2 cellular contexts compared by ENCODE assay signal in the genomic region with DNA sequence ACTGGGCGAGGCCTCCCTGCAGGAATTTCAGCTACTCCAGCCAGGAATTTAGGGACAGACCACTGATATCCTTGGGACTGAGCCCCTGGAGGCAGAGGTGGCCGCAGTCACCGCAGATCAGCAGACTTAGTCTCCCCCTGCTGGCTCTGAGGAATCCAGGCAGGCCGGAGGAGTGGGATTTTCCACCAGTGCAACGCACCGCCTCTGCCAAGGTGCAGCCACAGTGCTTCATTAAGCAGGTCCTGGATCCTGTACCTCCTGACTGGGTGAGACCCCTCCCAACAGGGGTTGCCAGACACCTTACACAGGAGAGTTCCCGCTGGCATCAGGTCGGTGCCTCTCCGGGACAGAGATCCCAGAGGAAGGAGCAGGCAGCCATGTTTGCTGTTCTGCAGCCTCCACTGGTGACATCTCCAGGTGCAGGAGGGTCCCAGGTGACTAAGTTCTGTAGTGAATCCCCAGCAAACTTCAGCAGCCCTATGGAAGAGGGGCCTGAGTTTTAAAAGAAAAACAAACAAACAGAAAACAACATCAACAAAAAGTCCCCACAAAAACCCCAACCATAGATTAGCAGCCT.
TF ChIP-seq lines count a peak whose summit lies in the region.

No MANE protein-coding gene starts in this region.

TF ChIP-seq in HepG2, 621 proteins besides CTCF, POLR2A, EP300 and RAD21 (continued from another document and continues in another):
- TF ChIP-seq, protein P1, sequence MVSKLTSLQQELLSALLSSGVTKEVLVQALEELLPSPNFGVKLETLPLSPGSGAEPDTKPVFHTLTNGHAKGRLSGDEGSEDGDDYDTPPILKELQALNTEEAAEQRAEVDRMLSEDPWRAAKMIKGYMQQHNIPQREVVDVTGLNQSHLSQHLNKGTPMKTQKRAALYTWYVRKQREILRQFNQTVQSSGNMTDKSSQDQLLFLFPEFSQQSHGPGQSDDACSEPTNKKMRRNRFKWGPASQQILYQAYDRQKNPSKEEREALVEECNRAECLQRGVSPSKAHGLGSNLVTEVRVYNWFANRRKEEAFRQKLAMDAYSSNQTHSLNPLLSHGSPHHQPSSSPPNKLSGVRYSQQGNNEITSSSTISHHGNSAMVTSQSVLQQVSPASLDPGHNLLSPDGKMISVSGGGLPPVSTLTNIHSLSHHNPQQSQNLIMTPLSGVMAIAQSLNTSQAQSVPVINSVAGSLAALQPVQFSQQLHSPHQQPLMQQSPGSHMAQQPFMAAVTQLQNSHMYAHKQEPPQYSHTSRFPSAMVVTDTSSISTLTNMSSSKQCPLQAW (CRISPR knock-in tag; IDR thresholded peaks at IDR 0.05) = peak; percentile 74
- TF ChIP-seq, protein P2, sequence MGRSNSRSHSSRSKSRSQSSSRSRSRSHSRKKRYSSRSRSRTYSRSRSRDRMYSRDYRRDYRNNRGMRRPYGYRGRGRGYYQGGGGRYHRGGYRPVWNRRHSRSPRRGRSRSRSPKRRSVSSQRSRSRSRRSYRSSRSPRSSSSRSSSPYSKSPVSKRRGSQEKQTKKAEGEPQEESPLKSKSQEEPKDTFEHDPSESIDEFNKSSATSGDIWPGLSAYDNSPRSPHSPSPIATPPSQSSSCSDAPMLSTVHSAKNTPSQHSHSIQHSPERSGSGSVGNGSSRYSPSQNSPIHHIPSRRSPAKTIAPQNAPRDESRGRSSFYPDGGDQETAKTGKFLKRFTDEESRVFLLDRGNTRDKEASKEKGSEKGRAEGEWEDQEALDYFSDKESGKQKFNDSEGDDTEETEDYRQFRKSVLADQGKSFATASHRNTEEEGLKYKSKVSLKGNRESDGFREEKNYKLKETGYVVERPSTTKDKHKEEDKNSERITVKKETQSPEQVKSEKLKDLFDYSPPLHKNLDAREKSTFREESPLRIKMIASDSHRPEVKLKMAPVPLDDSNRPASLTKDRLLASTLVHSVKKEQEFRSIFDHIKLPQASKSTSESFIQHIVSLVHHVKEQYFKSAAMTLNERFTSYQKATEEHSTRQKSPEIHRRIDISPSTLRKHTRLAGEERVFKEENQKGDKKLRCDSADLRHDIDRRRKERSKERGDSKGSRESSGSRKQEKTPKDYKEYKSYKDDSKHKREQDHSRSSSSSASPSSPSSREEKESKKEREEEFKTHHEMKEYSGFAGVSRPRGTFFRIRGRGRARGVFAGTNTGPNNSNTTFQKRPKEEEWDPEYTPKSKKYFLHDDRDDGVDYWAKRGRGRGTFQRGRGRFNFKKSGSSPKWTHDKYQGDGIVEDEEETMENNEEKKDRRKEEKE (IDR thresholded peaks at IDR 0.05) = no peak
- 0 out of 2 replicates have a peak, but pooled peaks have one; percentile 65 for TF ChIP-seq MTF2 (CRISPR knock-in tag; IDR thresholded peaks at IDR 0.05; ENCODE audit: borderline replicate concordance)
- TF ChIP-seq, protein P3, sequence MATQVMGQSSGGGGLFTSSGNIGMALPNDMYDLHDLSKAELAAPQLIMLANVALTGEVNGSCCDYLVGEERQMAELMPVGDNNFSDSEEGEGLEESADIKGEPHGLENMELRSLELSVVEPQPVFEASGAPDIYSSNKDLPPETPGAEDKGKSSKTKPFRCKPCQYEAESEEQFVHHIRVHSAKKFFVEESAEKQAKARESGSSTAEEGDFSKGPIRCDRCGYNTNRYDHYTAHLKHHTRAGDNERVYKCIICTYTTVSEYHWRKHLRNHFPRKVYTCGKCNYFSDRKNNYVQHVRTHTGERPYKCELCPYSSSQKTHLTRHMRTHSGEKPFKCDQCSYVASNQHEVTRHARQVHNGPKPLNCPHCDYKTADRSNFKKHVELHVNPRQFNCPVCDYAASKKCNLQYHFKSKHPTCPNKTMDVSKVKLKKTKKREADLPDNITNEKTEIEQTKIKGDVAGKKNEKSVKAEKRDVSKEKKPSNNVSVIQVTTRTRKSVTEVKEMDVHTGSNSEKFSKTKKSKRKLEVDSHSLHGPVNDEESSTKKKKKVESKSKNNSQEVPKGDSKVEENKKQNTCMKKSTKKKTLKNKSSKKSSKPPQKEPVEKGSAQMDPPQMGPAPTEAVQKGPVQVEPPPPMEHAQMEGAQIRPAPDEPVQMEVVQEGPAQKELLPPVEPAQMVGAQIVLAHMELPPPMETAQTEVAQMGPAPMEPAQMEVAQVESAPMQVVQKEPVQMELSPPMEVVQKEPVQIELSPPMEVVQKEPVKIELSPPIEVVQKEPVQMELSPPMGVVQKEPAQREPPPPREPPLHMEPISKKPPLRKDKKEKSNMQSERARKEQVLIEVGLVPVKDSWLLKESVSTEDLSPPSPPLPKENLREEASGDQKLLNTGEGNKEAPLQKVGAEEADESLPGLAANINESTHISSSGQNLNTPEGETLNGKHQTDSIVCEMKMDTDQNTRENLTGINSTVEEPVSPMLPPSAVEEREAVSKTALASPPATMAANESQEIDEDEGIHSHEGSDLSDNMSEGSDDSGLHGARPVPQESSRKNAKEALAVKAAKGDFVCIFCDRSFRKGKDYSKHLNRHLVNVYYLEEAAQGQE (IDR thresholded peaks at IDR 0.05; ENCODE audit: borderline replicate concordance in 1 of 2, low read depth in 1 of 2, low read length in 2 of 2) = no peak
- TF ChIP-seq SALL1 (CRISPR knock-in tag; IDR thresholded peaks at IDR 0.05) = peak; percentile 51; the same call in 1 of the 2 replicates
- TF ChIP-seq ZMYM4 (CRISPR knock-in tag; IDR thresholded peaks at IDR 0.05) = peak; percentile 55; the same call in 1 of the 2 replicates
- no peak for TF ChIP-seq SMYD3 (CRISPR knock-in tag; IDR thresholded peaks at IDR 0.05)
- TF ChIP-seq HMGA1 (CRISPR knock-in tag; conservative IDR thresholded peaks at IDR 0.05) = no peak
- TF ChIP-seq AHR (CRISPR knock-in tag; IDR thresholded peaks at IDR 0.05) = no peak
- no peak for TF ChIP-seq ZNF17 (CRISPR knock-in tag; IDR thresholded peaks at IDR 0.05)
- TF ChIP-seq, protein P4, sequence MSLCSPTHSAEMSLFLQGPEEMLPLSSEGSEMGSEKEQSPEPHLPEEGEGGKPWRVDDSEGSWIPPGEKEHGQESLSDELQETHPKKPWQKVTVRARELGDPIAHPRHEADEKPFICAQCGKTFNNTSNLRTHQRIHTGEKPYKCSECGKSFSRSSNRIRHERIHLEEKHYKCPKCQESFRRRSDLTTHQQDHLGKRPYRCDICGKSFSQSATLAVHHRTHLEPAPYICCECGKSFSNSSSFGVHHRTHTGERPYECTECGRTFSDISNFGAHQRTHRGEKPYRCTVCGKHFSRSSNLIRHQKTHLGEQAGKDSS (CRISPR knock-in tag; IDR thresholded peaks at IDR 0.05; ENCODE audit: borderline replicate concordance, low read depth) = no peak
- TF ChIP-seq ZNF577 (CRISPR knock-in tag; IDR thresholded peaks at IDR 0.05; ENCODE audit: borderline replicate concordance, low read depth) = no peak
- TF ChIP-seq RBFOX2 (IDR thresholded peaks at IDR 0.05; ENCODE audit: low read depth, low read length) = no peak
- peak; percentile 93 for TF ChIP-seq STAG1 (CRISPR knock-in tag; IDR thresholded peaks at IDR 0.05)

TF ChIP-seq in WTC11, 78 proteins besides CTCF, POLR2A, EP300 and RAD21 (continued from another document):
- TF ChIP-seq, protein P5, sequence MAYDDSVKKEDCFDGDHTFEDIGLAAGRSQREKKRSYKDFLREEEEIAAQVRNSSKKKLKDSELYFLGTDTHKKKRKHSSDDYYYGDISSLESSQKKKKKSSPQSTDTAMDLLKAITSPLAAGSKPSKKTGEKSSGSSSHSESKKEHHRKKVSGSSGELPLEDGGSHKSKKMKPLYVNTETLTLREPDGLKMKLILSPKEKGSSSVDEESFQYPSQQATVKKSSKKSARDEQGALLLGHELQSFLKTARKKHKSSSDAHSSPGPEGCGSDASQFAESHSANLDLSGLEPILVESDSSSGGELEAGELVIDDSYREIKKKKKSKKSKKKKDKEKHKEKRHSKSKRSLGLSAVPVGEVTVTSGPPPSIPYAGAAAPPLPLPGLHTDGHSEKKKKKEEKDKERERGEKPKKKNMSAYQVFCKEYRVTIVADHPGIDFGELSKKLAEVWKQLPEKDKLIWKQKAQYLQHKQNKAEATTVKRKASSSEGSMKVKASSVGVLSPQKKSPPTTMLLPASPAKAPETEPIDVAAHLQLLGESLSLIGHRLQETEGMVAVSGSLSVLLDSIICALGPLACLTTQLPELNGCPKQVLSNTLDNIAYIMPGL (CRISPR knock-in tag; IDR thresholded peaks at IDR 0.05) = no peak
- TF ChIP-seq ZNF423 (CRISPR knock-in tag; IDR thresholded peaks at IDR 0.05) = no peak
